11 cellular contexts compared by ENCODE assay signal in the genomic region with DNA sequence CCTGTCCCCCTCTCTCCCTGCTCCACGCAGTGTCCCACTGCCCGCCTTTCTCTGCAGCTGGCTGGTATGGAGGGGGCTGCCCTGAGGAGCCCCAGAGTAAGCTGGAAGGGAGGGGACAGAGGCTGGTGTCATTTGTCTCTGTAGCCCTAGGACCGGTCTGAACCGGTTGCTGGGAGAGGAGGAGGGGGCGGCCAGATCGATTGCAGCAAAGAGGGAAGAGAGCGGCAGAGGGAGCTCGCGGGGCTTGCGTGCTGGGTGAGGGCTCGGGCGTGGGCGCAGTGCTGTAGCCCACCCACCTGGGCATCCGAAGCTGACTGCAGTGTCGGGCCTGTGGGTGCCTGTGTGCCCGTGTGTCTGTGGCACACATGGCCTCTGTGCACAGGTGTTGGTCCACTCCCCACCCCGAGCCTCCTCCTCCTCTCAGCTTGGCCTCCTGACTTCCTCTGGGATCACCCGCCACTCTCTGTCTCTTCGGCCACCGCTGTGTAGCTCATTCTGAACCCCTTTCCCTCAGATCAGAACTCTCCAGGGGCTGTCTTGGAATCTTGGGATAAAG. TPM values are rescaled to one million over a fixed set of nuclear protein-coding genes. Genes with fewer than 3 reads are reported as not detected.
DNase-seq lines count a peak whose midpoint lies in the region; ATAC-seq and TF ChIP-seq lines count a peak whose summit lies in the region.
"Had no signal": no experiment of that assay in that cellular context is flagged by ENCODE, and none has a peak within 500 bp of the region (broad histone marks: within the 10 kb centered on the region; RNA-seq: fewer than 3 reads in every experiment).

No MANE protein-coding gene starts in this region.

- no peaks in the 10 kb centered on the region for H3K27me3 Mint-ChIP-seq in Caco-2 (ENCODE audit: insufficient read depth, unreplicated experiment)
- H3K27me3 Mint-ChIP-seq: B cell, T-helper 17 cell had no signal

- H3K4me3 ChIP-seq in Caco-2 (ENCODE audit: low read depth, low read length) = no peak overlapping the region

- BruUV-seq in Caco-2 (replicated peaks; lab: Mats Ljungman, UMichigan) = no TSS peak

- CTCF ChIA-PET in Caco-2 (lab: Charles Lee) = interaction anchor here (1.0 to 1.1 kb wide), 3 partner anchors 9 to 533 kb away, joined by 3 to 5 read pairs (median 3); a partner anchor contains a TSS

- 0 out of 2 replicates have a peak, but pooled peaks cover 12% of the 10 kb centered on the region for H3K36me3 ChIP-seq in Caco-2 (ENCODE audit: control insufficient read depth, insufficient read depth, low read length)

- peaks cover 88% of the 10 kb centered on the region for H3K36me3 Mint-ChIP-seq in Caco-2 (ENCODE audit: insufficient read depth, unreplicated experiment)

- intact Hi-C loops in Caco-2 (cut with micrococcal nuclease; ENCODE audit: unreplicated experiment) = loop anchor here (5.0 kb wide), 1 partner anchor 104 kb away; no protein-coding TSS in a partner anchor

- no peak overlapping the region for H3K4me3 Mint-ChIP-seq in Caco-2 (ENCODE audit: unreplicated experiment)
- H3K4me3 Mint-ChIP-seq: B cell, T-helper 17 cell had no signal

- peaks cover 10% of the 10 kb centered on the region for H3K4me1 Mint-ChIP-seq in Caco-2 (ENCODE audit: low read depth, unreplicated experiment)
- H3K4me1 Mint-ChIP-seq: B cell had no signal

- DNase-seq in Caco-2 (peak in 1 of 2 experiments; percentile 61), NCI-H1417 (lab: John Stamatoyannopoulos, UW) (peak; percentile 70 to 97 (median 93)), OCI-M2 (lab: John Stamatoyannopoulos, UW; ENCODE audit: unreplicated experiment) (peak; percentile 84), iPS-NIHi7 (ENCODE audit: extremely low spot score) (peak; percentile 89), GF-D8 (lab: John Stamatoyannopoulos, UW) (no peak), SW480 (ENCODE audit: low spot score) (no peak)
- DNase-seq: NCI-H1436 treated with DMSO at 0.1 percent for 48 hours, T-helper 17 cell had no signal

- ATAC-seq in HG03565 (IDR thresholded peaks at IDR 0.05; ENCODE audit: unreplicated experiment) (no peak), HG02870 (IDR thresholded peaks at IDR 0.05; ENCODE audit: unreplicated experiment) (no peak)
- ATAC-seq: T-helper 17 cell had no signal

- no peaks in the 10 kb centered on the region for H3K27me3 ChIP-seq in Caco-2 (replicated peaks; ENCODE audit: control insufficient read depth, insufficient read depth, low read length)

- TF ChIP-seq CTCF in Caco-2 (IDR thresholded peaks at IDR 0.05; ENCODE audit: insufficient read depth in 1 of 2, low read depth in 1 of 2, low read length in 1 of 2, severe bottlenecking in 1 of 2, unreplicated experiment in 1 of 2) = no peak

- POLR2A ChIA-PET in Caco-2 (lab: Charles Lee) = no interaction called here

- H3K9me3 ChIP-seq in Caco-2 = no peaks in the 10 kb centered on the region

- no peaks in the 10 kb centered on the region for H3K9me3 Mint-ChIP-seq in Caco-2 (ENCODE audit: unreplicated experiment)

- peak overlapping the region; percentile 2 for H3K27ac Mint-ChIP-seq in Caco-2 (ENCODE audit: unreplicated experiment)
- H3K27ac Mint-ChIP-seq: B cell, T-helper 17 cell had no signal

- peaks cover 16% of the 10 kb centered on the region for H3K4me1 ChIP-seq in Caco-2

RNA-seq across cellular contexts. Expression of a gene that starts 50.7 kb away (rescaled TPM):
- total RNA-seq in Caco-2 (2022) = 197 and 222 TPM in 2 replicates

Comparison
In these comparisons a context has a peak if more than half of its experiments do, and no peak if none do; other contexts are left out.
1. DNase-seq: peak in NCI-H1417 (3 of 3), OCI-M2 (single experiment) and iPS-NIHi7 (single experiment); none in GF-D8 (single experiment) and SW480 (single experiment).